8 cellular contexts compared by ENCODE assay signal in genomic region chr12:121794532-121795028, GRCh38. TPM values are rescaled to one million over a fixed set of nuclear protein-coding genes. Genes with fewer than 3 reads are reported as not detected.
A peak's percentile ranks its signal among the peaks of the same experiment; 100 is the strongest.
DNase-seq lines count a peak whose midpoint lies in the region; ATAC-seq, FAIRE-seq and TF ChIP-seq lines count a peak whose summit lies in the region.

No MANE protein-coding gene starts in this region.

- DNase-seq in GM19239 (ENCODE audit: insufficient read length, low spot score) (peak; percentile 23), PC-3 (no peak), colonic mucosa (no peak), DMS79 (lab: John Stamatoyannopoulos, UW) (no peak), GM20000 (ENCODE audit: low spot score) (no peak)

- POLR2A ChIA-PET in PC-3 (lab: Charles Lee; ENCODE audit: unreplicated experiment): interaction anchor here (0.6 to 1.0 kb wide), 4 partner anchors 12 to 947 kb away, joined by 3 to 5 read pairs (median 4); partner anchors contain the start of gene PSMD9

- intact Hi-C loops in PC-3 (cut with micrococcal nuclease): loop anchor here (1.0 to 10.0 kb wide), 7 partner anchors 10 to 230 kb away; partner anchors contain the start of genes BCL7A, ORAI1 and TMEM120B
- intact Hi-C loops in colonic mucosa (cut with DNase I): loop anchor here (2.0 to 5.0 kb wide), 3 partner anchors 18 to 97 kb away; partner anchors contain the start of gene PSMD9

- peak overlapping the region; percentile 84 for H3K4me3 ChIP-seq in PC-3 (ENCODE audit: low read length)
- peak overlapping the region; percentile 70 for H3K4me3 ChIP-seq in colonic mucosa
- H3K4me3 ChIP-seq in mucosa of stomach (ENCODE audit: low read length): peak overlapping the region; percentile 39

- H3F3A ChIP-seq in PC-3 (ENCODE audit: low read length, unreplicated experiment): no peaks in the 10 kb centered on the region

- H3K27me3 ChIP-seq in PC-3 (ENCODE audit: low read length): no peaks in the 10 kb centered on the region
- no peaks in the 10 kb centered on the region for H3K27me3 ChIP-seq in colonic mucosa
- no peaks in the 10 kb centered on the region for H3K27me3 ChIP-seq in mucosa of stomach (ENCODE audit: control insufficient read depth, insufficient read depth, low read length)

- H3K9ac ChIP-seq in PC-3 (ENCODE audit: low read length) (peak overlapping the region; percentile 59), colonic mucosa (ENCODE audit: low read depth in 2 of 2, low read length in 2 of 2) (peak overlapping the region; percentile 66 to 93), mucosa of stomach (ENCODE audit: low read length) (peak overlapping the region; percentile 74)

- peak overlapping the region; percentile 51 for H2AFZ ChIP-seq in PC-3 (ENCODE audit: low read length)

- peak overlapping the region; percentile 67 for H3K27ac ChIP-seq in PC-3 (ENCODE audit: low read length)
- peak overlapping the region; percentile 73 for H3K27ac ChIP-seq in colonic mucosa

- CTCF ChIA-PET in PC-3 (lab: Charles Lee): interaction anchor here (0.5 to 4.0 kb wide), 26 partner anchors 8 to 242 kb away, joined by 3 to 95 read pairs (median 6); partner anchors contain the start of genes PSMD9, SETD1B and TMEM120B

- ATAC-seq in PC-3 (peak; percentile 0; the same call in 1 of the 2 replicates), HG03460 (IDR thresholded peaks at IDR 0.05; ENCODE audit: unreplicated experiment) (no peak), GM18909 (IDR thresholded peaks at IDR 0.05; ENCODE audit: poor library complexity, unreplicated experiment) (no peak)

- FAIRE-seq in GM19239 (lab: Jason Lieb, UNC): no peak

- no TSS peak for BruUV-seq in PC-3 (replicated peaks; lab: Mats Ljungman, UMichigan)

- H3K36me3 ChIP-seq in PC-3 (ENCODE audit: low read depth, low read length) (0 out of 2 replicates have a peak, but pooled peaks cover 3% of the 10 kb centered on the region), colonic mucosa (no peaks in the 10 kb centered on the region), mucosa of stomach (ENCODE audit: control insufficient read depth, insufficient read depth, low read length) (peaks cover 7% of the 10 kb centered on the region)

- peaks cover 79% of the 10 kb centered on the region for H3K79me2 ChIP-seq in PC-3 (ENCODE audit: low read length)

- no peaks in the 10 kb centered on the region for H3K9me3 ChIP-seq in PC-3 (ENCODE audit: low read length)
- H3K9me3 ChIP-seq in colonic mucosa: no peaks in the 10 kb centered on the region
- H3K9me3 ChIP-seq in mucosa of stomach (ENCODE audit: control insufficient read depth, low read length): no peaks in the 10 kb centered on the region

- no peaks in the 10 kb centered on the region for H4K20me1 ChIP-seq in PC-3 (ENCODE audit: low read length)

- TF ChIP-seq CTCF in PC-3 (conservative IDR thresholded peaks at IDR 0.05; ENCODE audit: low read depth, low read length): no peak
- no peak for TF ChIP-seq CTCF in colonic mucosa (IDR thresholded peaks at IDR 0.05)
- no peak for TF ChIP-seq CTCF in GM20000 (IDR thresholded peaks at IDR 0.05; ENCODE audit: extremely low read depth, missing control alignments)

- H3K4me2 ChIP-seq in PC-3 (ENCODE audit: low read length): peak overlapping the region; percentile 93

- H3K4me1 ChIP-seq in PC-3 (ENCODE audit: insufficient read depth, low read length): peaks cover 78% of the 10 kb centered on the region
- H3K4me1 ChIP-seq in colonic mucosa: peaks cover 38% of the 10 kb centered on the region
- peaks cover 82% of the 10 kb centered on the region for H3K4me1 ChIP-seq in mucosa of stomach (ENCODE audit: control insufficient read depth, insufficient read depth, low read length)

- H3K9me2 ChIP-seq in PC-3 (replicated peaks; ENCODE audit: low read length): no peaks in the 10 kb centered on the region

RNA-seq across cellular contexts. Expression of gene RHOF, which starts 1.1 kb away (rescaled TPM):
- total RNA-seq in PC-3 (2014; rRNA removed) (232 TPM in 2 replicates), colonic mucosa (10 to 100 TPM; 58.0 to 74.5 TPM)

RNA-seq across cellular contexts. Expression of gene SETD1B, which starts 9.2 kb away (rescaled TPM):
- 7.5 and 13.0 TPM in 2 replicates for total RNA-seq in PC-3 (2014; rRNA removed)
- total RNA-seq in colonic mucosa: 10 to 100 TPM; 20.4 to 25.4 TPM
